ENCODE assay signal across 28 cellular contexts in genomic region chr19:50563597-50563996, GRCh38. TPM values are rescaled to one million over a fixed set of nuclear protein-coding genes. Genes with fewer than 3 reads are reported as not detected.
"Had no signal": no experiment of that assay in that cellular context is flagged by ENCODE, and none has a peak within 500 bp of the region (broad histone marks: within the 10 kb centered on the region; RNA-seq: fewer than 3 reads in every experiment).

No MANE protein-coding gene starts in this region.

- H3K4me3 ChIP-seq: MG63, SJCRH30 had no signal

- H3K36me3 Mint-ChIP-seq: activated naive CD4-positive, alpha-beta T cell treated with anti-CD3 and anti-CD28 coated beads, Interleukin-2, amount 10 ng/mL, durations not matched to agents 7 days and 5 days; activated naive CD8-positive, alpha-beta T cell treated with anti-CD3 and anti-CD28 coated beads for 36 hours had no signal

- H3K27ac ChIP-seq: RWPE1, SJCRH30 had no signal

- H3K4me2 ChIP-seq: SK-N-SH had no signal

- ATAC-seq: activated CD4-positive, CD25-positive, alpha-beta regulatory T cell treated with anti-CD3 and anti-CD28 coated beads, Interleukin-2, amount 50 U/mL, for 24 hours; activated CD8-positive, alpha-beta T cell treated with anti-CD3 and anti-CD28 coated beads for 36 hours; activated T-cell treated with anti-CD3 and anti-CD28 coated beads, Interleukin-2, amount 50 U/mL, for 72 hours; Panc1 had no signal

- H3K9me2 ChIP-seq: SK-N-SH had no signal

- H3K4me3 Mint-ChIP-seq: activated CD8-positive, alpha-beta T cell treated with anti-CD3 and anti-CD28 coated beads for 36 hours; activated naive CD4-positive, alpha-beta T cell treated with anti-CD3 and anti-CD28 coated beads, Interleukin-2, amount 10 ng/mL, durations not matched to agents 7 days and 5 days; activated naive CD8-positive, alpha-beta T cell treated with anti-CD3 and anti-CD28 coated beads for 36 hours; activated T-cell treated with anti-CD3 and anti-CD28 coated beads, Interleukin-2, amount 50 U/mL, for 72 hours had no signal

- H3K4me1 ChIP-seq: SJCRH30 had no signal

- H3K9ac ChIP-seq: SK-N-SH had no signal

- H3K9me3 ChIP-seq: MG63, SJCRH30, SK-N-SH had no signal

- H3K9me3 Mint-ChIP-seq: activated CD8-positive, alpha-beta T cell treated with anti-CD3 and anti-CD28 coated beads for 36 hours; activated naive CD4-positive, alpha-beta T cell treated with anti-CD3 and anti-CD28 coated beads, Interleukin-2, amount 10 ng/mL, durations not matched to agents 7 days and 5 days; activated naive CD8-positive, alpha-beta T cell treated with anti-CD3 and anti-CD28 coated beads for 36 hours; activated T-cell treated with anti-CD3 and anti-CD28 coated beads, Interleukin-2, amount 50 U/mL, for 72 hours; activated T-helper 2 cell treated with anti-CD3 and anti-CD28 coated beads, Interferon-gamma antibody, Interleukin-2, Interleukin-4, amounts not matched to agents 10 μg/mL and 5 μg/mL and 100 μg/mL, durations not matched to agents 14 hours and 24 hours and 36 hours had no signal

- DNase-seq: activated CD4-positive, alpha-beta T cell treated with anti-CD3 and anti-CD28 coated beads for 4 hours; activated CD8-positive, alpha-beta memory T cell treated with anti-CD3 and anti-CD28 coated beads, Interleukin-2, amount 50 U/mL, for 4 hours; activated CD8-positive, alpha-beta T cell treated with anti-CD3 and anti-CD28 coated beads for 36 hours; activated gamma-delta T cell treated with Interleukin-2 at 50 U/mL for 16 hours; activated naive CD4-positive, alpha-beta T cell treated with anti-CD3 and anti-CD28 coated beads, Interleukin-2, amount 10 ng/mL, durations not matched to agents 7 days and 5 days; activated naive CD8-positive, alpha-beta T cell treated with anti-CD3 and anti-CD28 coated beads for 36 hours; activated T-cell treated with anti-CD3 and anti-CD28 coated beads, Interleukin-2, amount 50 U/mL, for 72 hours; MG63; MV-4-11; NCI-H1092 treated with DMSO at 0.1 percent for 48 hours; NCI-H1436; NCI-H1694 treated with DMSO at 0.1 percent for 48 hours; NCI-H2029 treated with DMSO at 0.1 percent for 48 hours; NCI-H345; NCI-H510A; NCI-H526 treated with DMSO at 0.1 percent for 48 hours; NCI-H82; OCI-M1; Right ventricle myocardium superior; SJCRH30; SK-N-SH; T-helper 1 cell had no signal

- H3K27ac Mint-ChIP-seq: activated CD8-positive, alpha-beta T cell treated with anti-CD3 and anti-CD28 coated beads for 36 hours; activated naive CD4-positive, alpha-beta T cell treated with anti-CD3 and anti-CD28 coated beads, Interleukin-2, amount 10 ng/mL, durations not matched to agents 7 days and 5 days; activated naive CD8-positive, alpha-beta T cell treated with anti-CD3 and anti-CD28 coated beads for 36 hours; activated T-cell treated with anti-CD3 and anti-CD28 coated beads, Interleukin-2, amount 50 U/mL, for 72 hours; activated T-helper 2 cell treated with anti-CD3 and anti-CD28 coated beads, Interferon-gamma antibody, Interleukin-2, Interleukin-4, amounts not matched to agents 10 μg/mL and 5 μg/mL and 100 μg/mL, durations not matched to agents 14 hours and 24 hours and 36 hours had no signal

- H3K36me3 ChIP-seq: MG63, SJCRH30 had no signal

RNA-seq across cellular contexts. Expression of gene LRRC4B, which starts 4.6 kb away (rescaled TPM):
- total RNA-seq: activated CD8-positive, alpha-beta T cell treated with anti-CD3 and anti-CD28 coated beads for 36 hours; activated naive CD8-positive, alpha-beta T cell treated with anti-CD3 and anti-CD28 coated beads for 36 hours; activated T-helper 2 cell treated with anti-CD3 and anti-CD28 coated beads, Interferon-gamma antibody, Interleukin-2, Interleukin-4, amounts not matched to agents 10 μg/mL and 5 μg/mL and 100 μg/mL, durations not matched to agents 14 hours and 24 hours and 36 hours; T-helper 2 cell treated with Interferon-gamma antibody and Interleukin-4, amounts not matched to agents 100 ng/mL and 5 ng/mL, for 36 hours had no signal

RNA-seq across cellular contexts. Expression of gene ASPDH, which starts 49.9 kb away (rescaled TPM):
- total RNA-seq: activated CD8-positive, alpha-beta T cell treated with anti-CD3 and anti-CD28 coated beads for 36 hours; activated naive CD8-positive, alpha-beta T cell treated with anti-CD3 and anti-CD28 coated beads for 36 hours; activated T-cell treated with anti-CD3 and anti-CD28 coated beads, Interleukin-2, amount 50 U/mL, for 72 hours; activated T-helper 2 cell treated with anti-CD3 and anti-CD28 coated beads, Interferon-gamma antibody, Interleukin-2, Interleukin-4, amounts not matched to agents 10 μg/mL and 5 μg/mL and 100 μg/mL, durations not matched to agents 14 hours and 24 hours and 36 hours; cardiac septum; Right ventricle myocardium superior; SJCRH30; T-helper 2 cell treated with Interferon-gamma antibody and Interleukin-4, amounts not matched to agents 100 ng/mL and 5 ng/mL, for 36 hours had no signal
